ENCODE assay signal across 8 cellular contexts in genomic region chr4:75653845-75654503, GRCh38. TPM values are rescaled to one million over a fixed set of nuclear protein-coding genes. Genes with fewer than 3 reads are reported as not detected.
A peak's percentile ranks its signal among the peaks of the same experiment; 100 is the strongest.
DNase-seq lines count a peak whose midpoint lies in the region; ATAC-seq, FAIRE-seq and TF ChIP-seq lines count a peak whose summit lies in the region.

No MANE protein-coding gene starts in this region.

- 0 out of 2 replicates have a peak, but pooled peaks have one; percentile 20 for TF ChIP-seq CTCF in GM12874 (IDR thresholded peaks at IDR 0.05; ENCODE audit: insufficient read depth, low read depth, low read length)
- TF ChIP-seq CTCF in kidney (IDR thresholded peaks at IDR 0.05; ENCODE audit: borderline replicate concordance, extremely low read depth, insufficient read depth) = peak; percentile 53

- H3K27ac ChIP-seq in kidney (ENCODE audit: low read depth in 2 of 2, low read length in 2 of 2) = no peak overlapping the region

- DNase-seq in AG08395 (ENCODE audit: low spot score) (peak; percentile 40), kidney (no peak), urothelium cell line (ENCODE audit: low spot score) (no peak), NCI-H1048 (lab: John Stamatoyannopoulos, UW) (no peak)

- ATAC-seq in GM21576 (IDR thresholded peaks at IDR 0.05; ENCODE audit: unreplicated experiment) (no peak), GM18519 (IDR thresholded peaks at IDR 0.05; ENCODE audit: low FRiP score, unreplicated experiment) (no peak)

- H3K36me3 ChIP-seq in kidney (ENCODE audit: control insufficient read depth in 1 of 2, insufficient read depth in 2 of 2, low read length in 2 of 2) = peaks cover 25 to 30% of the 10 kb centered on the region in 2 donors

- intact Hi-C loops in kidney (cut with DNase I) = no loop called here

- peak overlapping the region; percentile 89 for H3K27ac Mint-ChIP-seq in activated naive CD8-positive, alpha-beta T cell

- H3K27me3 Mint-ChIP-seq in activated naive CD8-positive, alpha-beta T cell = no peaks in the 10 kb centered on the region

- peaks cover 0 to 3% of the 10 kb centered on the region in 2 donors for H3K4me1 ChIP-seq in kidney (ENCODE audit: control insufficient read depth in 1 of 2, insufficient read depth in 1 of 2, low read depth in 1 of 2, low read length in 2 of 2)

- peaks cover 22% of the 10 kb centered on the region for H3K36me3 Mint-ChIP-seq in activated naive CD8-positive, alpha-beta T cell

- H3K9me3 ChIP-seq in kidney (ENCODE audit: control insufficient read depth in 1 of 2, low read length in 2 of 2) = no peaks in the 10 kb centered on the region

- H3K9ac ChIP-seq in kidney (ENCODE audit: low read length in 2 of 2) = no peak overlapping the region

- H3K4me3 Mint-ChIP-seq in activated naive CD8-positive, alpha-beta T cell = peak overlapping the region; percentile 31

- peak; percentile 63 for FAIRE-seq in kidney (lab: Jason Lieb, UNC)
- no peak for FAIRE-seq in urothelium cell line (lab: Jason Lieb, UNC)

- no peak overlapping the region for H3K4me3 ChIP-seq in kidney (ENCODE audit: low read length in 2 of 2)

- peaks cover 69% of the 10 kb centered on the region for H3K4me1 Mint-ChIP-seq in activated naive CD8-positive, alpha-beta T cell (ENCODE audit: low read depth)

- H3K9me3 Mint-ChIP-seq in activated naive CD8-positive, alpha-beta T cell (ENCODE audit: low read depth) = no peaks in the 10 kb centered on the region

RNA-seq across cellular contexts. Expression of gene G3BP2, which starts 19.2 kb away (rescaled TPM):
- total RNA-seq in kidney = 111 TPM
- 31.4 TPM for polyA plus RNA-seq in kidney (ENCODE audit: insufficient read depth, low read depth, low replicate concordance)

RNA-seq across cellular contexts. Expression of gene CDKL2, which starts 23.6 kb away (rescaled TPM):
- 15.9 TPM for total RNA-seq in kidney
- polyA plus RNA-seq in kidney (ENCODE audit: insufficient read depth, low read depth, low replicate concordance) = 3.2 TPM
